ENCODE assay signal across 14 cellular contexts in the genomic region with DNA sequence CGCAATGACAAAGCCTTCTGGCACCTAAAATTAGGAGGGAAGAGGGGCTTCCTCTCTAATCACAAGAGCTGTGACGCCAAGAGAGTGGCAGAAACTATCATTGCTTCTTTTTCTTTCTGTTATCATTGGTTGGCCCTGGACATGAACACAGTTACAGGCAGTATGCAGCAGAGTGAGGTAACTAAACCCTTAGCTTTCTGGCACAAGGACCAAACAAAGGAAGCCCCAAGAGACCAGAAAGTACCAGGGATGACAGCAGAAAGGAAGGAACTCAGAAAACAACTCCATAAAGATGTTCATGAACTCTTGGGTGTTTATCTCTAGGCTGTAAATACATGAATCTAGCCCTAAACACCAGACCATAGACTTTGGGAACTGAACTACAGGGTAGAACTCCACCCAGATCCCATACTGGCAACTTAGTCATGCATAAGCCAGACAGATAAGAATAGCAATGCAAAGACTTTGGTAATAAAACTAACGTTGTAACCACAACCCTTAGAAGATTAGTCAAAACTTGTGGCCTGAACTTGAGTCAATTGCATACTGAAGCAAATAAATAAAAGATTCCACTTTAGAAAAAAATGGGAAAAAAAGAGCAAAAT.
DNase-seq lines count a peak whose midpoint lies in the region; ATAC-seq and TF ChIP-seq lines count a peak whose summit lies in the region.
"Had no signal": no experiment of that assay in that cellular context is flagged by ENCODE, and none has a peak within 500 bp of the region (broad histone marks: within the 10 kb centered on the region; RNA-seq: fewer than 3 reads in every experiment).

No MANE protein-coding gene starts in this region.

- H3K9ac ChIP-seq in SK-N-MC (ENCODE audit: insufficient read length), result no peak overlapping the region
- peak overlapping the region; percentile 94 for H3K9ac ChIP-seq in smooth muscle cell (ENCODE audit: low read depth)

- no peak overlapping the region for H2AFZ ChIP-seq in smooth muscle cell (ENCODE audit: low read depth)

- H3K4me2 ChIP-seq in smooth muscle cell, result peak overlapping the region; percentile 80

- ATAC-seq in GM18517 (IDR thresholded peaks at IDR 0.05; ENCODE audit: unreplicated experiment) (no peak), GM21528 (IDR thresholded peaks at IDR 0.05; ENCODE audit: low FRiP score, unreplicated experiment) (no peak)
- ATAC-seq: activated CD8-positive, alpha-beta T cell treated with anti-CD3 and anti-CD28 coated beads for 36 hours; left cardiac atrium; T-helper 17 cell had no signal

- no peak for TF ChIP-seq CTCF in fibroblast of mammary gland (conservative IDR thresholded peaks at IDR 0.05; ENCODE audit: control insufficient read depth, insufficient read depth, low read depth, low read length)
- TF ChIP-seq CTCF in smooth muscle cell (IDR thresholded peaks at IDR 0.05; ENCODE audit: borderline replicate concordance, insufficient read depth, poor library complexity, severe bottlenecking), result no peak

- H3K27me3 ChIP-seq in smooth muscle cell (ENCODE audit: low read depth), result no peaks in the 10 kb centered on the region
- H3K27me3 ChIP-seq: upper lobe of left lung had no signal

- H3K36me3 ChIP-seq in SK-N-MC (ENCODE audit: insufficient read depth, low read length), result no peaks in the 10 kb centered on the region
- H3K36me3 ChIP-seq in smooth muscle cell (ENCODE audit: low read depth), result no peaks in the 10 kb centered on the region
- H3K36me3 ChIP-seq: upper lobe of left lung had no signal

- peaks cover 25% of the 10 kb centered on the region for H3F3A ChIP-seq in smooth muscle cell (ENCODE audit: low read depth)

- H3K9me3 ChIP-seq in SK-N-MC (ENCODE audit: low read depth, low read length) (no peaks in the 10 kb centered on the region), smooth muscle cell (replicated peaks; ENCODE audit: low read depth) (no peaks in the 10 kb centered on the region)
- H3K9me3 ChIP-seq: upper lobe of left lung had no signal

- DNase-seq in HCEC 1CT (peak; percentile 89), SK-N-MC (ENCODE audit: low read depth, low spot score) (no peak), fibroblast of mammary gland (ENCODE audit: low read depth) (peak; percentile 88), smooth muscle cell (lab: John Stamatoyannopoulos, UW; ENCODE audit: unreplicated experiment) (no peak), NCI-H128 (lab: John Stamatoyannopoulos, UW; ENCODE audit: unreplicated experiment) (no peak)
- DNase-seq in stimulated activated naive CD4-positive, alpha-beta T cell (lab: John Stamatoyannopoulos, UW), result no peak
- DNase-seq: activated CD8-positive, alpha-beta T cell treated with anti-CD3 and anti-CD28 coated beads for 36 hours; activated gamma-delta T cell treated with Interleukin-2 at 50 U/mL for 16 hours; left cardiac atrium; NCI-H2171; T-helper 17 cell; upper lobe of left lung had no signal

- H4K20me1 ChIP-seq in smooth muscle cell (ENCODE audit: low read depth), result no peaks in the 10 kb centered on the region

- H3K27ac ChIP-seq in SK-N-MC (peak overlapping the region; percentile 22; the same call in 1 of the 2 replicates), smooth muscle cell (ENCODE audit: low read depth) (peak overlapping the region; percentile 100)
- H3K27ac ChIP-seq: upper lobe of left lung had no signal

- WGBS in smooth muscle cell (ENCODE audit: low lambda C conversion rate), result 23% methylated on average over 3 of the region's 3 CpGs

- no peaks in the 10 kb centered on the region for H3K79me2 ChIP-seq in smooth muscle cell (ENCODE audit: low read depth)

- H3K4me1 ChIP-seq in smooth muscle cell (ENCODE audit: low read depth), result peaks cover 8% of the 10 kb centered on the region
- H3K4me1 ChIP-seq: upper lobe of left lung had no signal

- no peak overlapping the region for H3K4me3 ChIP-seq in SK-N-MC
- H3K4me3 ChIP-seq in fibroblast of mammary gland (ENCODE audit: control insufficient read depth, low read depth, low read length), result no peak overlapping the region
- no peak overlapping the region for H3K4me3 ChIP-seq in smooth muscle cell
- H3K4me3 ChIP-seq: upper lobe of left lung had no signal

Comparison
In these comparisons a context has a peak if more than half of its experiments do, and no peak if none do; other contexts are left out.
1. DNase-seq: peak in HCEC 1CT (single experiment) and fibroblast of mammary gland (single experiment); none in SK-N-MC (single experiment), smooth muscle cell (single experiment), NCI-H128 (single experiment) and stimulated activated naive CD4-positive, alpha-beta T cell (0 of 6).